Comparison of ENCODE assay signal across 2 cellular contexts in the genomic region with DNA sequence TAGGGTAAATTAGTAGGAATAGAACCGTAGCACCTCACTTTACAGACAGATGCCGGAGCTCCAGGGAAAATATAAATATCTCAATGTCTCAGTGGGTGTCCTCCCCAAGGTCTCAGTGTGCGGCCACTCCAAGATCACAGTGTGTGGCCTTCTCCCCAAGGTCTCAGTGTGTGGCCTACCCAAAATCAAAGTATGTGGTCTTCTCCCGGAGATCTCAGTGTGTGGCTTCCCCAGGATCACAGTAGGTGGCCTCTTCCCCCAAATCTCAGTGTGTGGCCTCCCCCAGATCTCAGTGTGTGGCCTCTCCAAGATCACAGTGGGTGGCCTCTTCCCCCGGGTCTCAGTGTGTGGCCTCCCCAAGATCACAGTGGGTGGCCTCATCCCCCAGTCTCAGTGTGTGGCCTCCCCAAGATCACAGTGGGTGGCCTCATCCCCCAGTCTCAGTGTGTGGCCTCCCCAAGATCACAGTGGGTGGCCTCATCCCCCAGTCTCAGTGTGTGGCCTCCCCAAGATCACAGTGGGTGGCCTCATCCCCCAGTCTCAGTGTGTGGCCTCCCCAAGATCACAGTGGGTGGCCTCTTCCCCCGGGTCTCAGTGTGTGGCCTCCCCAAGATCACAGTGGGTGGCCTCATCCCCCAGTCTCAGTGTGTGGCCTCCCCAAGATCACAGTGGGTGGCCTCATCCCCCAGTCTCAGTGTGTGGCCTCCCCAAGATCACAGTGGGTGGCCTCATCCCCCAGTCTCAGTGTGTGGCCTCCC.
TF ChIP-seq lines count a peak whose summit lies in the region.

No MANE protein-coding gene starts in this region.

TF ChIP-seq in HEK293, 187 proteins besides CTCF, POLR2A, EP300 and RAD21:
- peak; percentile 27; the same call in 1 of the 2 replicates for TF ChIP-seq ZNF423 (tag by site-specific recombination; IDR thresholded peaks at IDR 0.05)
- peak; percentile 100 for TF ChIP-seq GLIS1 (tag by site-specific recombination; IDR thresholded peaks at IDR 0.05)
- peak; percentile 7; the same call in 1 of the 2 replicates for TF ChIP-seq EGR2 (tag by site-specific recombination; IDR thresholded peaks at IDR 0.05; ENCODE audit: low read depth)
- TF ChIP-seq ZIC2 (tag by site-specific recombination; IDR thresholded peaks at IDR 0.05) = peak; percentile 93

TF ChIP-seq in HepG2, 621 proteins besides CTCF, POLR2A, EP300 and RAD21:
- TF ChIP-seq, protein P1, sequence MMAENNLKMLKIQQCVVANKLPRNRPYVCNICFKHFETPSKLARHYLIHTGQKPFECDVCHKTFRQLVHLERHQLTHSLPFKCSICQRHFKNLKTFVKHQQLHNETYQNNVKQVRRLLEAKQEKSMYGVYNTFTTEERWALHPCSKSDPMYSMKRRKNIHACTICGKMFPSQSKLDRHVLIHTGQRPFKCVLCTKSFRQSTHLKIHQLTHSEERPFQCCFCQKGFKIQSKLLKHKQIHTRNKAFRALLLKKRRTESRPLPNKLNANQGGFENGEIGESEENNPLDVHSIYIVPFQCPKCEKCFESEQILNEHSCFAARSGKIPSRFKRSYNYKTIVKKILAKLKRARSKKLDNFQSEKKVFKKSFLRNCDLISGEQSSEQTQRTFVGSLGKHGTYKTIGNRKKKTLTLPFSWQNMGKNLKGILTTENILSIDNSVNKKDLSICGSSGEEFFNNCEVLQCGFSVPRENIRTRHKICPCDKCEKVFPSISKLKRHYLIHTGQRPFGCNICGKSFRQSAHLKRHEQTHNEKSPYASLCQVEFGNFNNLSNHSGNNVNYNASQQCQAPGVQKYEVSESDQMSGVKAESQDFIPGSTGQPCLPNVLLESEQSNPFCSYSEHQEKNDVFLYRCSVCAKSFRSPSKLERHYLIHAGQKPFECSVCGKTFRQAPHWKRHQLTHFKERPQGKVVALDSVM (CRISPR knock-in tag; IDR thresholded peaks at IDR 0.05) = peak; percentile 66
- TF ChIP-seq, protein P2, sequence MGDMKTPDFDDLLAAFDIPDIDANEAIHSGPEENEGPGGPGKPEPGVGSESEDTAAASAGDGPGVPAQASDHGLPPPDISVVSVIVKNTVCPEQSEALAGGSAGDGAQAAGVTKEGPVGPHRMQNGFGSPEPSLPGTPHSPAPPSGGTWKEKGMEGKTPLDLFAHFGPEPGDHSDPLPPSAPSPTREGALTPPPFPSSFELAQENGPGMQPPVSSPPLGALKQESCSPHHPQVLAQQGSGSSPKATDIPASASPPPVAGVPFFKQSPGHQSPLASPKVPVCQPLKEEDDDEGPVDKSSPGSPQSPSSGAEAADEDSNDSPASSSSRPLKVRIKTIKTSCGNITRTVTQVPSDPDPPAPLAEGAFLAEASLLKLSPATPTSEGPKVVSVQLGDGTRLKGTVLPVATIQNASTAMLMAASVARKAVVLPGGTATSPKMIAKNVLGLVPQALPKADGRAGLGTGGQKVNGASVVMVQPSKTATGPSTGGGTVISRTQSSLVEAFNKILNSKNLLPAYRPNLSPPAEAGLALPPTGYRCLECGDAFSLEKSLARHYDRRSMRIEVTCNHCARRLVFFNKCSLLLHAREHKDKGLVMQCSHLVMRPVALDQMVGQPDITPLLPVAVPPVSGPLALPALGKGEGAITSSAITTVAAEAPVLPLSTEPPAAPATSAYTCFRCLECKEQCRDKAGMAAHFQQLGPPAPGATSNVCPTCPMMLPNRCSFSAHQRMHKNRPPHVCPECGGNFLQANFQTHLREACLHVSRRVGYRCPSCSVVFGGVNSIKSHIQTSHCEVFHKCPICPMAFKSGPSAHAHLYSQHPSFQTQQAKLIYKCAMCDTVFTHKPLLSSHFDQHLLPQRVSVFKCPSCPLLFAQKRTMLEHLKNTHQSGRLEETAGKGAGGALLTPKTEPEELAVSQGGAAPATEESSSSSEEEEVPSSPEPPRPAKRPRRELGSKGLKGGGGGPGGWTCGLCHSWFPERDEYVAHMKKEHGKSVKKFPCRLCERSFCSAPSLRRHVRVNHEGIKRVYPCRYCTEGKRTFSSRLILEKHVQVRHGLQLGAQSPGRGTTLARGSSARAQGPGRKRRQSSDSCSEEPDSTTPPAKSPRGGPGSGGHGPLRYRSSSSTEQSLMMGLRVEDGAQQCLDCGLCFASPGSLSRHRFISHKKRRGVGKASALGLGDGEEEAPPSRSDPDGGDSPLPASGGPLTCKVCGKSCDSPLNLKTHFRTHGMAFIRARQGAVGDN (CRISPR knock-in tag; IDR thresholded peaks at IDR 0.05) = peak; percentile 53
